18 cellular contexts compared by ENCODE assay signal in genomic region chr10:44426247-44427034, GRCh38. TPM values are rescaled to one million over a fixed set of nuclear protein-coding genes. Genes with fewer than 3 reads are reported as not detected.
DNase-seq lines count a peak whose midpoint lies in the region; ATAC-seq and TF ChIP-seq lines count a peak whose summit lies in the region.
"Had no signal": no experiment of that assay in that cellular context is flagged by ENCODE, and none has a peak within 500 bp of the region (broad histone marks: within the 10 kb centered on the region; RNA-seq: fewer than 3 reads in every experiment).

No MANE protein-coding gene starts in this region.

- no peak overlapping the region for H3K4me3 ChIP-seq in neuronal stem cell (ENCODE audit: low read length in 2 of 2)
- no peak overlapping the region for H3K4me3 ChIP-seq in aorta (ENCODE audit: low read length in 2 of 2)
- no peak overlapping the region for H3K4me3 ChIP-seq in H7 (ENCODE audit: insufficient read depth, low read depth, low read length)

- H3K79me1 ChIP-seq in neuronal stem cell (ENCODE audit: low read depth, low read length), result no peaks in the 10 kb centered on the region

- no peaks in the 10 kb centered on the region for H3K27me3 ChIP-seq in neuronal stem cell (ENCODE audit: control insufficient read depth in 3 of 3, insufficient read depth in 3 of 3, low read depth in 1 of 3, low read length in 3 of 3)
- no peaks in the 10 kb centered on the region for H3K27me3 ChIP-seq in aorta (ENCODE audit: control insufficient read depth in 1 of 2, insufficient read depth in 2 of 2, low read length in 1 of 2)
- no peaks in the 10 kb centered on the region for H3K27me3 ChIP-seq in H7 (ENCODE audit: control insufficient read depth, insufficient read depth, low read length)

- no CpG with 5 or more reads among the region's 8 CpGs for WGBS in neuronal stem cell (ENCODE audit: extremely low coverage in 2 of 2, insufficient read length in 2 of 2, insufficient replicate concordance in 1 of 2), 2 donors
- 54 to 69% methylated on average over 8 of the region's 8 CpGs for WGBS in aorta, 2 donors

- peak; percentile 45 for DNase-seq in activated CD4-positive, alpha-beta T cell treated with anti-CD3 and anti-CD28 coated beads, Interleukin-2, amount 10 ng/mL, durations not matched to agents 24 days and 14 days
- DNase-seq in activated CD4-positive, alpha-beta T cell treated with anti-CD3 and anti-CD28 coated beads, Interleukin-2, amount 50 U/mL, for 48 hours, result no peak
- peak; percentile 5 for DNase-seq in GM13976 (ENCODE audit: low spot score)
- no peak for DNase-seq in neuronal stem cell (ENCODE audit: low spot score)
- no peak for DNase-seq in aorta
- DNase-seq in H7, result no peak
- DNase-seq in T-helper 17 cell, result no peak
- no peak for DNase-seq in medulla oblongata (ENCODE audit: extremely low spot score)
- DNase-seq: AML-193; C1 segment of cervical spinal cord; Calu3; CD4-positive, alpha-beta T cell; DMS79; GOT3; HCEC 1CT; HFFc6 had no signal

- H2BK15ac ChIP-seq in neuronal stem cell (ENCODE audit: low read length), result no peak overlapping the region

- H3K36me3 ChIP-seq in neuronal stem cell (replicated peaks in 1 of 2; ENCODE audit: control insufficient read depth in 2 of 2, insufficient read depth in 2 of 2, low read length in 2 of 2), result no peaks in the 10 kb centered on the region
- H3K36me3 ChIP-seq in aorta (ENCODE audit: control insufficient read depth in 1 of 2, insufficient read depth in 2 of 2, low read length in 1 of 2), result no peaks in the 10 kb centered on the region
- H3K36me3 ChIP-seq in H7 (replicated peaks; ENCODE audit: control insufficient read depth, insufficient read depth, low read length), result no peaks in the 10 kb centered on the region

- no peak overlapping the region for H2BK120ac ChIP-seq in neuronal stem cell (ENCODE audit: low read depth, low read length)

- H3K4me1 Mint-ChIP-seq in activated CD4-positive, alpha-beta T cell treated with anti-CD3 and anti-CD28 coated beads, Interleukin-2, amount 10 ng/mL, durations not matched to agents 24 days and 14 days, result no peaks in the 10 kb centered on the region
- no peaks in the 10 kb centered on the region for H3K4me1 Mint-ChIP-seq in T-helper 17 cell

- H3K4ac ChIP-seq in neuronal stem cell (ENCODE audit: low read length), result no peak overlapping the region

- no peaks in the 10 kb centered on the region for H3K9me3 Mint-ChIP-seq in activated CD4-positive, alpha-beta T cell treated with anti-CD3 and anti-CD28 coated beads, Interleukin-2, amount 10 ng/mL, durations not matched to agents 24 days and 14 days
- H3K9me3 Mint-ChIP-seq: CD4-positive, alpha-beta T cell had no signal

- no peak overlapping the region for H3K18ac ChIP-seq in neuronal stem cell (ENCODE audit: low read length)

- ATAC-seq in aorta (ENCODE audit: low FRiP score) (peak; percentile 9), T-helper 17 cell (no peak)

- H2BK12ac ChIP-seq in neuronal stem cell (ENCODE audit: low read length), result no peak overlapping the region

- H3K23ac ChIP-seq in neuronal stem cell (ENCODE audit: low read depth, low read length, poor library complexity), result peak overlapping the region; percentile 25

- H3K27ac ChIP-seq in neuronal stem cell (replicated peaks; ENCODE audit: low read length), result no peak overlapping the region
- no peak overlapping the region for H3K27ac ChIP-seq in aorta (ENCODE audit: low read depth in 1 of 2, low read length in 2 of 2)
- H3K27ac ChIP-seq: 22Rv1 had no signal

- H3K27ac Mint-ChIP-seq in activated CD4-positive, alpha-beta T cell treated with anti-CD3 and anti-CD28 coated beads, Interleukin-2, amount 10 ng/mL, durations not matched to agents 24 days and 14 days, result no peak overlapping the region
- H3K27ac Mint-ChIP-seq in T-helper 17 cell, result no peak overlapping the region
- H3K27ac Mint-ChIP-seq: CD4-positive, alpha-beta T cell; HFFc6 had no signal

- no peak overlapping the region for H2AK5ac ChIP-seq in neuronal stem cell (ENCODE audit: low read depth, low read length)

- no peak overlapping the region for H4K91ac ChIP-seq in neuronal stem cell (ENCODE audit: low read depth, low read length, poor library complexity)

- TF ChIP-seq CTCF in GM13976 (IDR thresholded peaks at IDR 0.05; ENCODE audit: borderline replicate concordance, control extremely low read depth, extremely low read depth, insufficient read depth, missing control alignments), result no peak

- in situ Hi-C loops in GM13976 (cut with MboI; ENCODE audit: low sequenced_read_pairs, unreplicated experiment), result no loop called here

- H3K4me2 ChIP-seq in neuronal stem cell (ENCODE audit: insufficient read depth, low read length, poor library complexity, severe bottlenecking), result no peak overlapping the region

- H3K9me3 ChIP-seq in neuronal stem cell (replicated peaks in 1 of 2; ENCODE audit: control insufficient read depth in 2 of 2, insufficient read depth in 1 of 2, low read depth in 1 of 2, low read length in 2 of 2) (no peaks in the 10 kb centered on the region), aorta (ENCODE audit: control insufficient read depth, low read length) (no peaks in the 10 kb centered on the region), T-helper 17 cell (ENCODE audit: control insufficient read depth, low read length, poor library complexity, severe bottlenecking) (peaks cover 4% of the 10 kb centered on the region)

- no peak overlapping the region for H4K8ac ChIP-seq in neuronal stem cell (ENCODE audit: low read depth, low read length)

- H2AFZ ChIP-seq in neuronal stem cell (ENCODE audit: low read length), result no peak overlapping the region

- H2BK5ac ChIP-seq in neuronal stem cell (ENCODE audit: low read length), result no peak overlapping the region

- H3K4me1 ChIP-seq in neuronal stem cell (ENCODE audit: control insufficient read depth in 2 of 2, insufficient read depth in 1 of 2, low read depth in 1 of 2, low read length in 2 of 2) (peaks cover 0 to 6% of the 10 kb centered on the region in 2 donors), aorta (ENCODE audit: control insufficient read depth in 1 of 2, insufficient read depth in 2 of 2, low read length in 2 of 2) (no peaks in the 10 kb centered on the region)

- H3K4me3 Mint-ChIP-seq in activated CD4-positive, alpha-beta T cell treated with anti-CD3 and anti-CD28 coated beads, Interleukin-2, amount 10 ng/mL, durations not matched to agents 24 days and 14 days, result no peak overlapping the region
- no peak overlapping the region for H3K4me3 Mint-ChIP-seq in T-helper 17 cell
- H3K4me3 Mint-ChIP-seq: CD4-positive, alpha-beta T cell; HFFc6 had no signal

- intact Hi-C loops in activated CD4-positive, alpha-beta T cell treated with anti-CD3 and anti-CD28 coated beads, Interleukin-2, amount 10 ng/mL, durations not matched to agents 24 days and 14 days (cut with micrococcal nuclease), result no loop called here
- intact Hi-C loops in aorta (cut with DNase I), result no loop called here

- no peaks in the 10 kb centered on the region for H3K27me3 Mint-ChIP-seq in activated CD4-positive, alpha-beta T cell treated with anti-CD3 and anti-CD28 coated beads, Interleukin-2, amount 10 ng/mL, durations not matched to agents 24 days and 14 days
- H3K27me3 Mint-ChIP-seq in T-helper 17 cell, result peaks cover 8% of the 10 kb centered on the region
- H3K27me3 Mint-ChIP-seq: CD4-positive, alpha-beta T cell had no signal

- H3K14ac ChIP-seq in neuronal stem cell (ENCODE audit: low read length), result no peak overlapping the region

- no peaks in the 10 kb centered on the region for H3K36me3 Mint-ChIP-seq in activated CD4-positive, alpha-beta T cell treated with anti-CD3 and anti-CD28 coated beads, Interleukin-2, amount 10 ng/mL, durations not matched to agents 24 days and 14 days (ENCODE audit: low read depth)
- H3K36me3 Mint-ChIP-seq in T-helper 17 cell (ENCODE audit: low read depth), result no peaks in the 10 kb centered on the region

- no peak overlapping the region for H3K9ac ChIP-seq in neuronal stem cell (ENCODE audit: low read depth, low read length, poor library complexity)

RNA-seq across cellular contexts. Expression of gene CXCL12, which starts 41.5 kb away (rescaled TPM):
- not detected in 2 replicates for total RNA-seq in activated CD4-positive, alpha-beta T cell treated with anti-CD3 and anti-CD28 coated beads, Interleukin-2, amount 10 ng/mL, durations not matched to agents 24 days and 14 days
- 0.54 TPM for polyA plus RNA-seq in neuronal stem cell (2013, experiment 1 of 2)
- polyA plus RNA-seq in neuronal stem cell (2013, experiment 2 of 2), result 0.64 TPM
- total RNA-seq in aorta, result 100 to 1,000 TPM; 122 to 322 TPM
- 100 to 1,000 TPM; 108 to 637 TPM for polyA plus RNA-seq in aorta
- total RNA-seq in H7 (2014; rRNA removed; shearing (Covaris generic)), result 21.1 and 42.8 TPM in 2 replicates
- under 1 TPM in 1 of 2 donors, not detected in 1; 0.13 TPM for total RNA-seq in T-helper 17 cell
- total RNA-seq: Calu3; CD4-positive, alpha-beta T cell; G401 had no signal

Comparison
In these comparisons a context has a peak if more than half of its experiments do, and no peak if none do; other contexts are left out.
1. DNase-seq: peak in activated CD4-positive, alpha-beta T cell treated with anti-CD3 and anti-CD28 coated beads, Interleukin-2, amount 10 ng/mL, durations not matched to agents 24 days and 14 days (single experiment) and GM13976 (single experiment); none in activated CD4-positive, alpha-beta T cell treated with anti-CD3 and anti-CD28 coated beads, Interleukin-2, amount 50 U/mL, for 48 hours (0 of 2), neuronal stem cell (single experiment), aorta (0 of 2), H7 (single experiment), T-helper 17 cell (0 of 3) and medulla oblongata (single experiment).
2. RNA of gene CXCL12, which starts 41.5 kb away (total RNA-seq): 122 to 322 TPM in aorta and 21.1 to 42.8 TPM in H7; 0.13 TPM in T-helper 17 cell and not detected in activated CD4-positive, alpha-beta T cell treated with anti-CD3 and anti-CD28 coated beads, Interleukin-2, amount 10 ng/mL, durations not matched to agents 24 days and 14 days; every median in the first group is over 10 times any median in the second.